ENCODE assay signal across 1 cellular context in genomic region chr6:168123165-168123911, GRCh38.
TF ChIP-seq lines count a peak whose summit lies in the region.

No MANE protein-coding gene starts in this region.

TF ChIP-seq in WTC11, 78 proteins besides CTCF, POLR2A, EP300 and RAD21 (continued from another document):
- TF ChIP-seq, protein P1, sequence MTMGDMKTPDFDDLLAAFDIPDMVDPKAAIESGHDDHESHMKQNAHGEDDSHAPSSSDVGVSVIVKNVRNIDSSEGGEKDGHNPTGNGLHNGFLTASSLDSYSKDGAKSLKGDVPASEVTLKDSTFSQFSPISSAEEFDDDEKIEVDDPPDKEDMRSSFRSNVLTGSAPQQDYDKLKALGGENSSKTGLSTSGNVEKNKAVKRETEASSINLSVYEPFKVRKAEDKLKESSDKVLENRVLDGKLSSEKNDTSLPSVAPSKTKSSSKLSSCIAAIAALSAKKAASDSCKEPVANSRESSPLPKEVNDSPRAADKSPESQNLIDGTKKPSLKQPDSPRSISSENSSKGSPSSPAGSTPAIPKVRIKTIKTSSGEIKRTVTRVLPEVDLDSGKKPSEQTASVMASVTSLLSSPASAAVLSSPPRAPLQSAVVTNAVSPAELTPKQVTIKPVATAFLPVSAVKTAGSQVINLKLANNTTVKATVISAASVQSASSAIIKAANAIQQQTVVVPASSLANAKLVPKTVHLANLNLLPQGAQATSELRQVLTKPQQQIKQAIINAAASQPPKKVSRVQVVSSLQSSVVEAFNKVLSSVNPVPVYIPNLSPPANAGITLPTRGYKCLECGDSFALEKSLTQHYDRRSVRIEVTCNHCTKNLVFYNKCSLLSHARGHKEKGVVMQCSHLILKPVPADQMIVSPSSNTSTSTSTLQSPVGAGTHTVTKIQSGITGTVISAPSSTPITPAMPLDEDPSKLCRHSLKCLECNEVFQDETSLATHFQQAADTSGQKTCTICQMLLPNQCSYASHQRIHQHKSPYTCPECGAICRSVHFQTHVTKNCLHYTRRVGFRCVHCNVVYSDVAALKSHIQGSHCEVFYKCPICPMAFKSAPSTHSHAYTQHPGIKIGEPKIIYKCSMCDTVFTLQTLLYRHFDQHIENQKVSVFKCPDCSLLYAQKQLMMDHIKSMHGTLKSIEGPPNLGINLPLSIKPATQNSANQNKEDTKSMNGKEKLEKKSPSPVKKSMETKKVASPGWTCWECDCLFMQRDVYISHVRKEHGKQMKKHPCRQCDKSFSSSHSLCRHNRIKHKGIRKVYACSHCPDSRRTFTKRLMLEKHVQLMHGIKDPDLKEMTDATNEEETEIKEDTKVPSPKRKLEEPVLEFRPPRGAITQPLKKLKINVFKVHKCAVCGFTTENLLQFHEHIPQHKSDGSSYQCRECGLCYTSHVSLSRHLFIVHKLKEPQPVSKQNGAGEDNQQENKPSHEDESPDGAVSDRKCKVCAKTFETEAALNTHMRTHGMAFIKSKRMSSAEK (CRISPR knock-in tag; IDR thresholded peaks at IDR 0.05; ENCODE audit: borderline replicate concordance), result no peak
- no peak for TF ChIP-seq TCF7 (CRISPR knock-in tag; IDR thresholded peaks at IDR 0.05; ENCODE audit: low read depth)
- no peak for TF ChIP-seq ZNF512 (CRISPR knock-in tag; IDR thresholded peaks at IDR 0.05; ENCODE audit: borderline replicate concordance)
- TF ChIP-seq ATF1 (CRISPR knock-in tag; IDR thresholded peaks at IDR 0.05), result no peak
- no peak for TF ChIP-seq NR1H2 (CRISPR knock-in tag; IDR thresholded peaks at IDR 0.05)
